In the genomic region with DNA sequence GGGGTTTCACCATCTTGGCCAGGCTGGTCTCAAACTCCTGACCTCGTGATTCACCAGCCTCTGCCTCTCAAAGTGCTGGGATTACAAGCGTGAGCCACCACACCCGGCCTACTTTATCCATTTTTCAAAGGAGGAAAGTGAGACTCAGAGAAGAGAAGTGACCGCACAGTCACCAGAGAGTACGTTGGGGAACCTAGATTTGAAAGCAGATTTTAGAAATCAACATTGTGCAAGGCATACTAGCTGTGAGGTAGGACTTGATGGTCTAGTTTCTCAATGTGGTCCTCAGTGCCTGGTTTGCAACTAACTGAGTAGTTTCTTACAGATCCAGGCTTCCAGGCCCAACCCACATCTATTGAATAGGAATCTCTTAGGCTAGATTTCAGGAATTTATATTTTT, we compare ENCODE assay signal across 14 cellular contexts. TPM values are rescaled to one million over a fixed set of nuclear protein-coding genes. Genes with fewer than 3 reads are reported as not detected.
A peak's percentile ranks its signal among the peaks of the same experiment; 100 is the strongest.
DNase-seq lines count a peak whose midpoint lies in the region; ATAC-seq and TF ChIP-seq lines count a peak whose summit lies in the region.
"Had no signal": no experiment of that assay in that cellular context is flagged by ENCODE, and none has a peak within 500 bp of the region (broad histone marks: within the 10 kb centered on the region; RNA-seq: fewer than 3 reads in every experiment).

No MANE protein-coding gene starts in this region.

- peaks cover 10 to 35% of the 10 kb centered on the region in 2 experiments; a peak in 3 of 4 replicates for H3K79me1 ChIP-seq in IMR-90 (ENCODE audit: low read depth in 1 of 2, low read length in 2 of 2)

- no peak for ATAC-seq in IMR-90 (ENCODE audit: low read depth)
- ATAC-seq in HG02973 (IDR thresholded peaks at IDR 0.05; ENCODE audit: unreplicated experiment) = no peak
- ATAC-seq: CD8-positive, alpha-beta T cell had no signal

- TF ChIP-seq CTCF in AG10803 (conservative IDR thresholded peaks at IDR 0.05; ENCODE audit: low read length) = no peak
- no peak for TF ChIP-seq CTCF in IMR-90 (conservative IDR thresholded peaks at IDR 0.05; ENCODE audit: low read depth, low read length)

- H3K14ac ChIP-seq in IMR-90 (replicated peaks; ENCODE audit: low read depth, low read length) = peak overlapping the region; percentile 84; the same call in 1 of the 2 replicates

- intact Hi-C loops in IMR-90 (cut with micrococcal nuclease) = loop anchor here (2.0 kb wide), 2 partner anchors 13 to 39 kb away; no protein-coding TSS in a partner anchor

- BruUV-seq in IMR-90 (replicated peaks; lab: Mats Ljungman, UMichigan) = no TSS peak

- no peak overlapping the region for H2AFZ ChIP-seq in IMR-90 (replicated peaks; ENCODE audit: low read length, poor library complexity)

- H2BK20ac ChIP-seq in IMR-90 (ENCODE audit: low read depth, low read length) = no peak overlapping the region

- no peak overlapping the region for H3K18ac ChIP-seq in IMR-90 (ENCODE audit: low read depth, low read length)

- CTCF ChIA-PET in IMR-90 (lab: Yijun Ruan, JAX) = no interaction called here

- DNase-seq in AG10803 (ENCODE audit: low read depth) (no peak), IMR-90 (no peak), adipocyte (ENCODE audit: low read depth) (no peak), RPMI8226 (no peak), hippocampal formation (lab: John Stamatoyannopoulos, UW) (no peak)
- no peak for DNase-seq in stimulated activated CD4-positive, alpha-beta T cell treated with anti-CD3 and anti-CD28 coated beads, Interleukin-4, amount 100 ng/mL, for 24 hours
- DNase-seq: activated CD4-positive, alpha-beta T cell treated with anti-CD3 and anti-CD28 coated beads, Interleukin-2, amount 50 U/mL, for 48 hours; activated naive CD4-positive, alpha-beta T cell treated with anti-CD3 and anti-CD28 coated beads, Interleukin-2, amount 50 U/mL, for 16 hours; CD8-positive, alpha-beta T cell; NCI-H524; T-helper 1 cell had no signal

- H4K91ac ChIP-seq in IMR-90 (ENCODE audit: insufficient read depth, low read depth, low read length) = no peak overlapping the region

- H3K4me2 ChIP-seq in IMR-90 (ENCODE audit: low read depth, low read length) = no peak overlapping the region

- peak overlapping the region; percentile 74; the same call in 1 of the 2 replicates for H3K56ac ChIP-seq in IMR-90 (ENCODE audit: extremely low read depth, insufficient read depth, low read length)

- no peaks in the 10 kb centered on the region for H3K9me3 ChIP-seq in IMR-90 (ENCODE audit: control insufficient read depth, insufficient read depth, low read length)
- no peaks in the 10 kb centered on the region for H3K9me3 ChIP-seq in adipocyte (ENCODE audit: control insufficient read depth, low read length)
- H3K9me3 ChIP-seq in muscle layer of duodenum (ENCODE audit: control insufficient read depth in 1 of 2, low read length in 2 of 2) = no peaks in the 10 kb centered on the region
- H3K9me3 ChIP-seq: tibial nerve had no signal

- H3K27ac ChIP-seq in IMR-90 (ENCODE audit: insufficient read depth, low read length) (no peak overlapping the region), muscle layer of duodenum (ENCODE audit: low read length) (no peak overlapping the region)

- no peak overlapping the region; the same call in 2 of the 3 replicates for H2BK15ac ChIP-seq in IMR-90 (ENCODE audit: low read depth, low read length)

- H3K9ac ChIP-seq in IMR-90 (ENCODE audit: low read depth, low read length) (no peak overlapping the region), adipocyte (ENCODE audit: low read length) (no peak overlapping the region)

- no peak for TF ChIP-seq RAD21 in IMR-90 (IDR thresholded peaks at IDR 0.05; ENCODE audit: low read length)

- H3K36me3 ChIP-seq in IMR-90 (ENCODE audit: control insufficient read depth, insufficient read depth, low read length) = no peaks in the 10 kb centered on the region; the same call in 1 of the 2 replicates
- H3K36me3 ChIP-seq in adipocyte (ENCODE audit: control insufficient read depth, insufficient read depth, low read length, severe bottlenecking) = peaks cover 8% of the 10 kb centered on the region
- peaks cover 2 to 4% of the 10 kb centered on the region in 2 donors for H3K36me3 ChIP-seq in muscle layer of duodenum (ENCODE audit: control insufficient read depth in 1 of 2, insufficient read depth in 2 of 2, low read length in 2 of 2)

- no peak overlapping the region; the same call in 1 of the 2 replicates for H2AK5ac ChIP-seq in IMR-90 (ENCODE audit: low read depth, low read length)

- POLR2A ChIA-PET in IMR-90 (lab: Charles Lee; ENCODE audit: unreplicated experiment) = no interaction called here

- no peak overlapping the region for H2BK120ac ChIP-seq in IMR-90 (ENCODE audit: low read depth, low read length)

- H3K9me1 ChIP-seq in IMR-90 (ENCODE audit: insufficient read depth, low read length) = no peaks in the 10 kb centered on the region

- no peak for TF ChIP-seq POLR2A in IMR-90 (IDR thresholded peaks at IDR 0.05; ENCODE audit: low read depth, low read length)

- H3K4me1 ChIP-seq in IMR-90 (ENCODE audit: control insufficient read depth, insufficient read depth, low read length) (peaks cover 5% of the 10 kb centered on the region), adipocyte (ENCODE audit: control insufficient read depth, insufficient read depth, low read length) (peaks cover 27% of the 10 kb centered on the region), muscle layer of duodenum (ENCODE audit: control insufficient read depth in 1 of 2, insufficient read depth in 2 of 2, low read length in 2 of 2) (peaks cover 8 to 31% of the 10 kb centered on the region in 2 donors)

- H3K27me3 ChIP-seq in IMR-90 (ENCODE audit: control insufficient read depth, insufficient read depth, low read length) (no peaks in the 10 kb centered on the region), adipocyte (replicated peaks; ENCODE audit: control insufficient read depth, insufficient read depth, low read length) (no peaks in the 10 kb centered on the region), muscle layer of duodenum (ENCODE audit: low read depth, low read length) (no peaks in the 10 kb centered on the region)
- H3K27me3 ChIP-seq: tibial nerve had no signal

- H3K23ac ChIP-seq in IMR-90 (ENCODE audit: low read depth, low read length) = 0 out of 2 replicates have a peak overlapping the region, but pooled peaks have one; percentile 73

- dilution Hi-C loops in IMR-90 (cut with HindIII; ENCODE audit: low sequenced_read_pairs, unreplicated experiment) = no loop called here

- H4K20me1 ChIP-seq in IMR-90 (ENCODE audit: insufficient read depth, low read length) = peaks cover 17% of the 10 kb centered on the region; the same call in 1 of the 2 replicates

- no peak overlapping the region for H2BK5ac ChIP-seq in IMR-90 (ENCODE audit: low read depth, low read length, poor library complexity, severe bottlenecking)

- no CpG with 5 or more reads among the region's 5 CpGs for WGBS in IMR-90 (ENCODE audit: extremely low coverage in 2 of 2, insufficient read length in 1 of 2), 2 experiments

- peak overlapping the region; percentile 88; the same call in 1 of the 2 replicates for H3K4ac ChIP-seq in IMR-90 (ENCODE audit: low read depth, low read length)

- H3K4me3 ChIP-seq in AG10803 (ENCODE audit: low read length) (peak overlapping the region; percentile 88; the same call in 1 of the 2 replicates), IMR-90 (ENCODE audit: insufficient read depth, low read depth, low read length) (no peak overlapping the region), adipocyte (ENCODE audit: low read length) (peak overlapping the region; percentile 98), muscle layer of duodenum (ENCODE audit: low read depth in 1 of 2, low read length in 2 of 2) (peak overlapping the region; percentile 80 to 82)

- H2AK9ac ChIP-seq in IMR-90 (replicated peaks; ENCODE audit: low read depth, low read length, poor library complexity) = peak overlapping the region; percentile 88

- in situ Hi-C loops in IMR-90 (cut with MboI; ENCODE audit: low sequenced_read_pairs) = no loop called here

- no peak overlapping the region for H4K5ac ChIP-seq in IMR-90 (ENCODE audit: low read depth, low read length)

- peak overlapping the region; percentile 97 to 98; a peak in 3 of 4 replicates for H4K8ac ChIP-seq in IMR-90 (ENCODE audit: low read depth in 2 of 2, low read length in 2 of 2)

TF ChIP-seq in IMR-90, 13 proteins besides CTCF, POLR2A, EP300 and RAD21 (continues in another document):
- no peak for TF ChIP-seq MAZ (IDR thresholded peaks at IDR 0.05; ENCODE audit: borderline replicate concordance, low read depth, low read length)
- TF ChIP-seq, protein P1, sequence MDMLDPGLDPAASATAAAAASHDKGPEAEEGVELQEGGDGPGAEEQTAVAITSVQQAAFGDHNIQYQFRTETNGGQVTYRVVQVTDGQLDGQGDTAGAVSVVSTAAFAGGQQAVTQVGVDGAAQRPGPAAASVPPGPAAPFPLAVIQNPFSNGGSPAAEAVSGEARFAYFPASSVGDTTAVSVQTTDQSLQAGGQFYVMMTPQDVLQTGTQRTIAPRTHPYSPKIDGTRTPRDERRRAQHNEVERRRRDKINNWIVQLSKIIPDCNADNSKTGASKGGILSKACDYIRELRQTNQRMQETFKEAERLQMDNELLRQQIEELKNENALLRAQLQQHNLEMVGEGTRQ (IDR thresholded peaks at IDR 0.05; ENCODE audit: low read depth, low read length) = no peak
- TF ChIP-seq SMC3 (IDR thresholded peaks at IDR 0.05; ENCODE audit: low read depth, low read length) = no peak

RNA-seq across cellular contexts. Expression of a gene that starts 1.7 kb away (rescaled TPM):
- total RNA-seq in IMR-90 (2012; rRNA removed) = 10.6 and 14.7 TPM in 2 replicates
- 52.4 and 59.6 TPM in 2 replicates for polyA plus RNA-seq in IMR-90 (2012; rRNA removed)
- 40.8 and 89.5 TPM in 2 replicates for polyA plus RNA-seq in IMR-90 (2012; cell fraction: cytosol; rRNA removed)
- 36.4 and 48.1 TPM in 2 replicates for polyA plus RNA-seq in IMR-90 (2012; cell fraction: nucleus; rRNA removed; ENCODE audit: low replicate concordance)

RNA-seq across cellular contexts. Expression of a gene that starts 14.2 kb away (rescaled TPM):
- total RNA-seq in IMR-90 (2012; rRNA removed) = 94.6 and 145 TPM in 2 replicates
- 102 and 123 TPM in 2 replicates for polyA plus RNA-seq in IMR-90 (2012; rRNA removed)
- polyA plus RNA-seq in IMR-90 (2012; cell fraction: cytosol; rRNA removed) = 53.9 and 99.5 TPM in 2 replicates
- 55.8 and 80.7 TPM in 2 replicates for polyA plus RNA-seq in IMR-90 (2012; cell fraction: nucleus; rRNA removed; ENCODE audit: low replicate concordance)

RNA-seq across cellular contexts. Expression of a gene that starts 24.8 kb away (rescaled TPM):
- 65.3 and 68.8 TPM in 2 replicates for total RNA-seq in IMR-90 (2012; rRNA removed)
- polyA plus RNA-seq in IMR-90 (2012; rRNA removed) = 94.9 and 99.5 TPM in 2 replicates
- 81.9 and 119 TPM in 2 replicates for polyA plus RNA-seq in IMR-90 (2012; cell fraction: cytosol; rRNA removed)
- 30.0 and 38.2 TPM in 2 replicates for polyA plus RNA-seq in IMR-90 (2012; cell fraction: nucleus; rRNA removed; ENCODE audit: low replicate concordance)

RNA-seq across cellular contexts. Expression of a gene that starts 37.1 kb away (rescaled TPM):
- total RNA-seq in IMR-90 (2012; rRNA removed) = 13.6 and 17.0 TPM in 2 replicates
- 27.2 and 27.3 TPM in 2 replicates for polyA plus RNA-seq in IMR-90 (2012; rRNA removed)
- 11.1 and 15.5 TPM in 2 replicates for polyA plus RNA-seq in IMR-90 (2012; cell fraction: cytosol; rRNA removed)
- polyA plus RNA-seq in IMR-90 (2012; cell fraction: nucleus; rRNA removed; ENCODE audit: low replicate concordance) = 9.0 and 15.3 TPM in 2 replicates

RNA-seq across cellular contexts. Expression of a gene that starts 37.4 kb away (rescaled TPM):
- 2.3 and 3.1 TPM in 2 replicates for total RNA-seq in IMR-90 (2012; rRNA removed)
- 9.6 and 10.1 TPM in 2 replicates for polyA plus RNA-seq in IMR-90 (2012; rRNA removed)
- 6.7 and 10.8 TPM in 2 replicates for polyA plus RNA-seq in IMR-90 (2012; cell fraction: cytosol; rRNA removed)
- polyA plus RNA-seq in IMR-90 (2012; cell fraction: nucleus; rRNA removed; ENCODE audit: low replicate concordance) = 21.6 and 31.1 TPM in 2 replicates
